ENCODE assay signal across 8 cellular contexts in genomic region chr16:22007509-22008214, GRCh38. TPM values are rescaled to one million over a fixed set of nuclear protein-coding genes. Genes with fewer than 3 reads are reported as not detected.
A peak's percentile ranks its signal among the peaks of the same experiment; 100 is the strongest.
DNase-seq lines count a peak whose midpoint lies in the region; ATAC-seq, FAIRE-seq and TF ChIP-seq lines count a peak whose summit lies in the region.

Gene MOSMO (plus strand): TSS chr16:22008111. CDS start chr16:22008302, 191 bp downstream.

- H3K4me1 ChIP-seq in ectodermal cell (ENCODE audit: control insufficient read depth, insufficient read depth, low read length) (peaks cover 6% of the 10 kb centered on the region), lower lobe of right lung (peaks cover 34% of the 10 kb centered on the region)

- peaks cover 18% of the 10 kb centered on the region for H3K27me3 ChIP-seq in ectodermal cell (ENCODE audit: control insufficient read depth, insufficient read depth, low read length, poor library complexity, severe bottlenecking)
- no peaks in the 10 kb centered on the region for H3K27me3 ChIP-seq in lower lobe of right lung (ENCODE audit: low read depth)

- peak; percentile 93 to 96 for ATAC-seq in lower lobe of right lung

- TF ChIP-seq CTCF in lower lobe of right lung (IDR thresholded peaks at IDR 0.05): no peak

- 6 to 8% methylated on average over 78 of the region's 78 CpGs for WGBS in ectodermal cell, 2 experiments

- DNase-seq in Daoy (ENCODE audit: low read depth) (peak; percentile 73), H54 (ENCODE audit: insufficient read length, low spot score) (peak; percentile 79), NCI-H2171 treated with DMSO at 0.1 percent for 48 hours (lab: John Stamatoyannopoulos, UW) (peak; percentile 56), lower lobe of right lung (peak; percentile 82), OCI-M2 (lab: John Stamatoyannopoulos, UW; ENCODE audit: unreplicated experiment) (no peak)
- DNase-seq in activated CD4-positive, alpha-beta T cell treated with anti-CD3 and anti-CD28 coated beads, Interleukin-2, amount 50 U/mL, for 4 hours: peak; percentile 54 to 62
- peak; percentile 56 to 61 for DNase-seq in stimulated activated CD4-positive, alpha-beta T cell treated with anti-CD3 and anti-CD28 coated beads, Interleukin-4, amount 100 ng/mL, for 48 hours (ENCODE audit: low read depth in 2 of 2)

- H3K4me3 ChIP-seq in ectodermal cell (ENCODE audit: insufficient read depth, low read depth, low read length) (peak within 1 kb of the TSS; percentile 79), lower lobe of right lung (peak within 1 kb of the TSS; percentile 91)

- intact Hi-C loops in lower lobe of right lung (cut with DNase I): loop anchor here (10.0 kb wide), 1 partner anchor 67 kb away; no protein-coding TSS in a partner anchor

- peak; percentile 53 for TF ChIP-seq POLR2A in H54 (IDR thresholded peaks at IDR 0.05; ENCODE audit: low read depth, low read length)

- H3K9me3 ChIP-seq in ectodermal cell (ENCODE audit: control insufficient read depth, low read length) (no peaks in the 10 kb centered on the region), lower lobe of right lung (no peaks in the 10 kb centered on the region)

- H3K36me3 ChIP-seq in ectodermal cell (ENCODE audit: control insufficient read depth, insufficient read depth, low read length) (no peaks in the 10 kb centered on the region), lower lobe of right lung (no peaks in the 10 kb centered on the region)

- H3K27ac ChIP-seq in ectodermal cell (ENCODE audit: insufficient read depth, low read depth, low read length, poor library complexity, severe bottlenecking) (no peak within 1 kb of the TSS), lower lobe of right lung (peak within 1 kb of the TSS; percentile 83)

- no peak for FAIRE-seq in H54 (lab: Jason Lieb, UNC)

RNA-seq across cellular contexts. Expression of gene MOSMO, which starts in this region (rescaled TPM):
- total RNA-seq in Daoy (2014; rRNA removed; shearing (Covaris generic)): 5.8 and 11.1 TPM in 2 replicates
- polyA plus RNA-seq in ectodermal cell (2013, experiment 1 of 4): 21.3 TPM
- polyA plus RNA-seq in ectodermal cell (2013, experiment 2 of 4): 24.1 TPM
- polyA plus RNA-seq in ectodermal cell (2013, experiment 3 of 4): 17.8 TPM
- polyA plus RNA-seq in ectodermal cell (2013, experiment 4 of 4): 22.0 TPM
- 15.4 TPM for total RNA-seq in lower lobe of right lung
